Comparison of ENCODE assay signal across 9 cellular contexts in genomic region chr1:157994081-157994581, GRCh38. TPM values are rescaled to one million over a fixed set of nuclear protein-coding genes. Genes with fewer than 3 reads are reported as not detected.
DNase-seq lines count a peak whose midpoint lies in the region; ATAC-seq, FAIRE-seq and TF ChIP-seq lines count a peak whose summit lies in the region.
"Had no signal": no experiment of that assay in that cellular context is flagged by ENCODE, and none has a peak within 500 bp of the region (broad histone marks: within the 10 kb centered on the region; RNA-seq: fewer than 3 reads in every experiment).

No MANE protein-coding gene starts in this region.

- H3K4me3 ChIP-seq in H7 (ENCODE audit: insufficient read depth, low read depth, low read length): peak overlapping the region; percentile 96
- peak overlapping the region; percentile 94 for H3K4me3 ChIP-seq in astrocyte (ENCODE audit: insufficient read depth, low read depth, low read length)
- H3K4me3 ChIP-seq in iPS-15b (ENCODE audit: low read depth, low read length): peak overlapping the region; percentile 85
- peak overlapping the region; percentile 62 to 73 (median 68) for H3K4me3 ChIP-seq in gastrocnemius medialis

- peaks cover 5% of the 10 kb centered on the region for H3K36me3 Mint-ChIP-seq in astrocyte (ENCODE audit: low read depth, unreplicated experiment)

- H4K20me1 ChIP-seq in astrocyte (ENCODE audit: insufficient read depth, low read length): peaks cover 46% of the 10 kb centered on the region

- in situ Hi-C loops in gastrocnemius medialis (cut with MboI; ENCODE audit: low sequenced_read_pairs in 4 of 4): loop anchor here in 1 of 4 donors (10.0 kb wide), 1 partner anchor 131 kb away; a partner anchor contains a TSS

- H3K4me1 Mint-ChIP-seq in astrocyte (ENCODE audit: low read depth, unreplicated experiment): peaks cover 32% of the 10 kb centered on the region

- H3K27me3 ChIP-seq in H7 (ENCODE audit: control insufficient read depth, insufficient read depth, low read length): peaks cover 2% of the 10 kb centered on the region; the same call in 1 of the 2 replicates
- no peaks in the 10 kb centered on the region for H3K27me3 ChIP-seq in astrocyte (ENCODE audit: insufficient read depth, low read length)
- peaks cover 13% of the 10 kb centered on the region for H3K27me3 ChIP-seq in iPS-15b (ENCODE audit: control insufficient read depth, insufficient read depth, low read length)
- H3K27me3 ChIP-seq in gastrocnemius medialis: peaks cover 8 to 17% (median 16%) of the 10 kb centered on the region in 3 donors

- peak overlapping the region; percentile 88 for H3K4me3 Mint-ChIP-seq in astrocyte (ENCODE audit: unreplicated experiment)
- H3K4me3 Mint-ChIP-seq: activated CD4-positive, alpha-beta memory T cell treated with anti-CD3 and anti-CD28 coated beads, Interleukin-2, amount 10 ng/mL, durations not matched to agents 7 days and 5 days had no signal

- H3K9me3 ChIP-seq in astrocyte (ENCODE audit: insufficient read depth, low read depth, low read length) (no peaks in the 10 kb centered on the region), iPS-15b (ENCODE audit: control insufficient read depth, insufficient read depth, low read length) (no peaks in the 10 kb centered on the region), gastrocnemius medialis (no peaks in the 10 kb centered on the region)

- H3K36me3 ChIP-seq in H7 (replicated peaks; ENCODE audit: control insufficient read depth, insufficient read depth, low read length): peaks cover 1% of the 10 kb centered on the region; the same call in 1 of the 2 replicates
- H3K36me3 ChIP-seq in astrocyte (ENCODE audit: insufficient read depth, low read length): peaks cover 2% of the 10 kb centered on the region
- H3K36me3 ChIP-seq in iPS-15b (ENCODE audit: control insufficient read depth, insufficient read depth, low read length): no peaks in the 10 kb centered on the region
- H3K36me3 ChIP-seq in gastrocnemius medialis: no peaks in the 10 kb centered on the region

- peak; percentile 81 for DNase-seq in H7
- DNase-seq in astrocyte (ENCODE audit: low read depth): no peak
- DNase-seq in gastrocnemius medialis: no peak
- no peak for DNase-seq in AML-193 (lab: John Stamatoyannopoulos, UW)
- no peak for DNase-seq in foreskin melanocyte
- DNase-seq in hippocampal formation (lab: John Stamatoyannopoulos, UW): no peak
- DNase-seq: activated CD4-positive, alpha-beta memory T cell treated with anti-CD3 and anti-CD28 coated beads, Interleukin-2, amount 10 ng/mL, durations not matched to agents 7 days and 5 days had no signal

- no peak for TF ChIP-seq POLR2A in gastrocnemius medialis (IDR thresholded peaks at IDR 0.05)

- ATAC-seq in gastrocnemius medialis (no peak), HG02759 (IDR thresholded peaks at IDR 0.05; ENCODE audit: unreplicated experiment) (no peak)

- H3K27ac ChIP-seq in astrocyte (ENCODE audit: low read depth, low read length) (peak overlapping the region; percentile 76), gastrocnemius medialis (peak overlapping the region; percentile 76 to 84 (median 82))

- H3K9ac ChIP-seq in astrocyte (ENCODE audit: low read length): peak overlapping the region; percentile 96
- H3K9ac ChIP-seq in iPS-15b (ENCODE audit: low read depth, low read length): peak overlapping the region; percentile 32

- peak overlapping the region; percentile 90 for H3K4me2 ChIP-seq in astrocyte (ENCODE audit: low read length)

- no peak for TF ChIP-seq CTCF in astrocyte (IDR thresholded peaks at IDR 0.05; ENCODE audit: insufficient read depth, low read depth, low read length)
- no peak for TF ChIP-seq CTCF in gastrocnemius medialis (IDR thresholded peaks at IDR 0.05 in 4 of 5, conservative IDR thresholded peaks at IDR 0.05 in 1 of 5)

- peaks cover 27% of the 10 kb centered on the region for H3K4me1 ChIP-seq in astrocyte (ENCODE audit: insufficient read depth, low read length)
- H3K4me1 ChIP-seq in iPS-15b (ENCODE audit: control insufficient read depth, insufficient read depth, low read length): peaks cover 26% of the 10 kb centered on the region
- peaks cover 0 to 3% of the 10 kb centered on the region in 2 donors for H3K4me1 ChIP-seq in gastrocnemius medialis

- no peak for FAIRE-seq in astrocyte (lab: Jason Lieb, UNC)

- H3K9me3 Mint-ChIP-seq in astrocyte (ENCODE audit: unreplicated experiment): no peaks in the 10 kb centered on the region
- H3K9me3 Mint-ChIP-seq: activated CD4-positive, alpha-beta memory T cell treated with anti-CD3 and anti-CD28 coated beads, Interleukin-2, amount 10 ng/mL, durations not matched to agents 7 days and 5 days had no signal

- intact Hi-C loops in gastrocnemius medialis (cut with DNase I; ENCODE audit: low total_unique reads): no loop called here

- H3K27ac Mint-ChIP-seq in astrocyte (ENCODE audit: unreplicated experiment): peak overlapping the region; percentile 7
- H3K27ac Mint-ChIP-seq: activated CD4-positive, alpha-beta memory T cell treated with anti-CD3 and anti-CD28 coated beads, Interleukin-2, amount 10 ng/mL, durations not matched to agents 7 days and 5 days had no signal

- peaks cover 57% of the 10 kb centered on the region for H3K79me2 ChIP-seq in astrocyte (ENCODE audit: insufficient read depth, low read length)

- H2AFZ ChIP-seq in astrocyte (ENCODE audit: low read depth, low read length): peak overlapping the region; percentile 19

- peaks cover 6% of the 10 kb centered on the region for H3K27me3 Mint-ChIP-seq in astrocyte (ENCODE audit: low read depth, unreplicated experiment)

RNA-seq across cellular contexts. Expression of gene KIRREL1, which starts 0.7 kb away (rescaled TPM):
- 48.2 and 56.5 TPM in 2 replicates for total RNA-seq in H7 (2014; rRNA removed; shearing (Covaris generic))
- total RNA-seq in astrocyte (195 and 231 TPM in 2 replicates), gastrocnemius medialis (10 to 100 TPM in 1 of 4 donors, 1 to 10 TPM in 3; 2.8 to 15.1 (median 6.6) TPM)
- total RNA-seq: activated CD4-positive, alpha-beta memory T cell treated with anti-CD3 and anti-CD28 coated beads, Interleukin-2, amount 10 ng/mL, durations not matched to agents 7 days and 5 days had no signal
